ENCODE assay signal across 27 cellular contexts in genomic region chr15:85927936-85928537, GRCh38.
"Had no signal": no experiment of that assay in that cellular context is flagged by ENCODE, and none has a peak within 500 bp of the region (broad histone marks: within the 10 kb centered on the region; RNA-seq: fewer than 3 reads in every experiment).

No MANE protein-coding gene starts in this region.

- H3K36me3 Mint-ChIP-seq: activated naive CD8-positive, alpha-beta T cell treated with anti-CD3 and anti-CD28 coated beads, Interleukin-2, amount 10 ng/mL, durations not matched to agents 7 days and 5 days; brain; stimulated activated effector memory CD8-positive, alpha-beta T cell treated with anti-CD3 and anti-CD28 coated beads, Interleukin-12 subunit alpha, Interleukin-12 subunit beta, amount 100 ng/mL, for 72 hours had no signal

- H3K4me1 Mint-ChIP-seq: activated naive CD8-positive, alpha-beta T cell treated with anti-CD3 and anti-CD28 coated beads, Interleukin-2, amount 10 ng/mL, durations not matched to agents 7 days and 5 days; brain; nephron had no signal

- H3K27me3 ChIP-seq: ascending aorta, cardiac muscle cell, upper lobe of left lung, vagina had no signal

- ATAC-seq: activated T-cell treated with anti-CD3 and anti-CD28 coated beads, Interleukin-2, amount 50 U/mL, for 72 hours; heart right ventricle; left lobe of liver; lower lobe of right lung; sciatic nerve; stimulated activated effector memory CD8-positive, alpha-beta T cell treated with anti-CD3 and anti-CD28 coated beads, Interleukin-12 subunit alpha, Interleukin-12 subunit beta, amount 100 ng/mL, for 72 hours had no signal

- H3K9me3 ChIP-seq: ascending aorta, esophagus squamous epithelium, lower lobe of right lung, upper lobe of left lung, vagina had no signal

- H3K9me3 Mint-ChIP-seq: activated CD4-positive, alpha-beta T cell treated with anti-CD3 and anti-CD28 coated beads, Interleukin-2, amount 10 ng/mL, durations not matched to agents 7 days and 5 days; activated naive CD4-positive, alpha-beta T cell treated with anti-CD3 and anti-CD28 coated beads for 36 hours; activated naive CD8-positive, alpha-beta T cell treated with anti-CD3 and anti-CD28 coated beads, Interleukin-2, amount 10 ng/mL, durations not matched to agents 7 days and 5 days; activated T-cell treated with anti-CD3 and anti-CD28 coated beads, Interleukin-2, amount 50 U/mL, for 72 hours; nephron; stimulated activated effector memory CD8-positive, alpha-beta T cell treated with anti-CD3 and anti-CD28 coated beads, Interleukin-12 subunit alpha, Interleukin-12 subunit beta, amount 100 ng/mL, for 72 hours; stimulated activated naive CD8-positive, alpha-beta T cell treated with anti-CD3 and anti-CD28 coated beads, Interleukin-15, Interleukin-2, amounts not matched to agents 100 ng/mL and 50 ng/mL, for 24 hours; T-helper 1 cell treated with Interleukin-12 subunit alpha and Interleukin-12 subunit beta and Interleukin-4 antibody, amounts not matched to agents 30 μg/mL and 1 μg/mL, for 36 hours had no signal

- H3K27ac ChIP-seq: ascending aorta, cardiac muscle cell, esophagus squamous epithelium, heart right ventricle, lower lobe of right lung, skin epidermis, upper lobe of left lung, vagina had no signal

- H3K4me1 ChIP-seq: ascending aorta, esophagus squamous epithelium, heart right ventricle, lower lobe of right lung, upper lobe of left lung, vagina had no signal

- H3K27me3 Mint-ChIP-seq: activated CD4-positive, alpha-beta T cell treated with anti-CD3 and anti-CD28 coated beads, Interleukin-2, amount 10 ng/mL, durations not matched to agents 7 days and 5 days had no signal

- H3K36me3 ChIP-seq: ascending aorta, cardiac muscle cell, esophagus squamous epithelium, heart right ventricle, lower lobe of right lung, upper lobe of left lung, vagina had no signal

- H3K27ac Mint-ChIP-seq: activated CD4-positive, alpha-beta T cell treated with anti-CD3 and anti-CD28 coated beads, Interleukin-2, amount 10 ng/mL, durations not matched to agents 7 days and 5 days; activated naive CD4-positive, alpha-beta T cell treated with anti-CD3 and anti-CD28 coated beads for 36 hours; activated naive CD8-positive, alpha-beta T cell treated with anti-CD3 and anti-CD28 coated beads, Interleukin-2, amount 10 ng/mL, durations not matched to agents 7 days and 5 days; activated T-cell treated with anti-CD3 and anti-CD28 coated beads, Interleukin-2, amount 50 U/mL, for 72 hours; brain; nephron; stimulated activated effector memory CD8-positive, alpha-beta T cell treated with anti-CD3 and anti-CD28 coated beads, Interleukin-12 subunit alpha, Interleukin-12 subunit beta, amount 100 ng/mL, for 72 hours; stimulated activated naive CD8-positive, alpha-beta T cell treated with anti-CD3 and anti-CD28 coated beads, Interleukin-15, Interleukin-2, amounts not matched to agents 100 ng/mL and 50 ng/mL, for 24 hours; T-helper 1 cell treated with Interleukin-12 subunit alpha and Interleukin-12 subunit beta and Interleukin-4 antibody, amounts not matched to agents 30 μg/mL and 1 μg/mL, for 36 hours had no signal

- H3K4me3 ChIP-seq: ascending aorta, cardiac muscle cell, esophagus squamous epithelium, heart right ventricle, lower lobe of right lung, skin epidermis, upper lobe of left lung, vagina had no signal

- H3K4me3 Mint-ChIP-seq: activated CD4-positive, alpha-beta T cell treated with anti-CD3 and anti-CD28 coated beads, Interleukin-2, amount 10 ng/mL, durations not matched to agents 7 days and 5 days; activated naive CD4-positive, alpha-beta T cell treated with anti-CD3 and anti-CD28 coated beads for 36 hours; activated naive CD8-positive, alpha-beta T cell treated with anti-CD3 and anti-CD28 coated beads, Interleukin-2, amount 10 ng/mL, durations not matched to agents 7 days and 5 days; activated T-cell treated with anti-CD3 and anti-CD28 coated beads, Interleukin-2, amount 50 U/mL, for 72 hours; brain; nephron; stimulated activated effector memory CD8-positive, alpha-beta T cell treated with anti-CD3 and anti-CD28 coated beads, Interleukin-12 subunit alpha, Interleukin-12 subunit beta, amount 100 ng/mL, for 72 hours; stimulated activated naive CD8-positive, alpha-beta T cell treated with anti-CD3 and anti-CD28 coated beads, Interleukin-15, Interleukin-2, amounts not matched to agents 100 ng/mL and 50 ng/mL, for 24 hours; T-helper 1 cell treated with Interleukin-12 subunit alpha and Interleukin-12 subunit beta and Interleukin-4 antibody, amounts not matched to agents 30 μg/mL and 1 μg/mL, for 36 hours had no signal

- DNase-seq: activated CD4-positive, alpha-beta T cell treated with anti-CD3 and anti-CD28 coated beads for 1 hour; activated CD4-positive, alpha-beta T cell treated with anti-CD3 and anti-CD28 coated beads, Interleukin-2, amount 10 ng/mL, durations not matched to agents 7 days and 5 days; activated effector memory CD4-positive, alpha-beta T cell treated with Interleukin-2 at 50 U/mL for 16 hours; activated naive CD4-positive, alpha-beta T cell treated with anti-CD3 and anti-CD28 coated beads for 36 hours; activated naive CD8-positive, alpha-beta T cell treated with anti-CD3 and anti-CD28 coated beads, Interleukin-2, amount 10 ng/mL, durations not matched to agents 7 days and 5 days; activated T-cell treated with anti-CD3 and anti-CD28 coated beads for 4 hours; activated T-cell treated with anti-CD3 and anti-CD28 coated beads, Interleukin-2, amount 50 U/mL, for 72 hours; cortex of kidney; esophagus squamous epithelium; foreskin melanocyte; heart right ventricle; kidney glomerular epithelial cell; lower lobe of right lung; mesenchymal stem cell; stimulated activated CD4-positive, alpha-beta T cell treated with anti-CD3 and anti-CD28 coated beads, Interleukin-4, amount 100 ng/mL, for 24 hours; upper lobe of left lung had no signal
